ENCODE assay signal across 9 cellular contexts in the genomic region with DNA sequence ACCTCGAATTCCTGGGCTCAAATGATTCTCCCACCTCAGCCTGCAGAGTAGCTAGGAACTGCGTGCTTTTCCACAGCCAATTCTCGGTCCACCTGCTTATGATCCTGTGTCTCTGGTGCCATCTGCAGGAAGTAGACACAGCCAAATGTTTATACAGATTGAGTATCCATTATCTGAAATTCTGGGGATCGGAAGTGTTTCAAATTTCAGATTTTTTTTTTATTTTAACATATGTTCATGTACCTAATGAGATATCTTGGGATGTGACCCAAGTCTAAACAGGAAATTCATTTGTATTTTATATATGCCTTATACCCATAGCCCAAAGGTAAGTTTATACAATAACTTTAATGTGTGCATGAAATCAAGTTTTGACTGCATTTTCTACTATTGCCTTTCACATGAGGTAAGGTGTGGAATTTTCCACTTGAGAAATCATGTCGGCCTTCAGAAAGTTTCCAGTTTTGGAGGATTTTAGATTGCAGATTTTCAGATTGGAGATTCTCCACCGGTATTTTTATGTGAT.
A peak's percentile ranks its signal among the peaks of the same experiment; 100 is the strongest.
DNase-seq lines count a peak whose midpoint lies in the region; ATAC-seq and TF ChIP-seq lines count a peak whose summit lies in the region.
"Had no signal": no experiment of that assay in that cellular context is flagged by ENCODE, and none has a peak within 500 bp of the region (broad histone marks: within the 10 kb centered on the region; RNA-seq: fewer than 3 reads in every experiment).

No MANE protein-coding gene starts in this region.

- H3K9ac ChIP-seq in colonic mucosa (ENCODE audit: low read depth in 2 of 2, low read length in 2 of 2) = no peak overlapping the region

- in situ Hi-C loops in HAP-1 (cut with MboI; ENCODE audit: low sequenced_read_pairs) = no loop called here

- 0 out of 2 replicates have a peak, but pooled peaks cover 2% of the 10 kb centered on the region for H3K27me3 ChIP-seq in HAP-1 (ENCODE audit: low read depth)
- no peaks in the 10 kb centered on the region for H3K27me3 ChIP-seq in colonic mucosa

- H3K27ac ChIP-seq in colonic mucosa = no peak overlapping the region

- intact Hi-C loops in activated CD8-positive, alpha-beta T cell treated with anti-CD3 and anti-CD28 coated beads for 36 hours (cut with micrococcal nuclease) = no loop called here
- intact Hi-C loops in colonic mucosa (cut with DNase I) = no loop called here

- peak; percentile 51 for TF ChIP-seq CTCF in activated CD8-positive, alpha-beta T cell treated with anti-CD3 and anti-CD28 coated beads for 36 hours (IDR thresholded peaks at IDR 0.05)
- TF ChIP-seq CTCF in type B pancreatic cell (conservative IDR thresholded peaks at IDR 0.05) (peak; percentile 74), colonic mucosa (IDR thresholded peaks at IDR 0.05) (no peak)

- H3K36me3 Mint-ChIP-seq in activated CD8-positive, alpha-beta T cell treated with anti-CD3 and anti-CD28 coated beads for 36 hours (ENCODE audit: low read depth) = no peaks in the 10 kb centered on the region
- H3K36me3 Mint-ChIP-seq in activated CD8-positive, alpha-beta T cell treated with anti-CD3 and anti-CD28 coated beads, Interleukin-2, amount 10 ng/mL, durations not matched to agents 7 days and 5 days (ENCODE audit: low read depth) = no peaks in the 10 kb centered on the region
- no peaks in the 10 kb centered on the region for H3K36me3 Mint-ChIP-seq in type B pancreatic cell

- CTCF ChIA-PET in activated CD8-positive, alpha-beta T cell treated with anti-CD3 and anti-CD28 coated beads for 36 hours (lab: Charles Lee) = interaction anchor here (0.6 to 2.8 kb wide), 16 partner anchors 9 to 406 kb away, joined by 3 to 13 read pairs (median 4); partner anchors contain the start of genes GPX8 and SNX18
- CTCF ChIA-PET in activated CD8-positive, alpha-beta T cell treated with anti-CD3 and anti-CD28 coated beads, Interleukin-2, amount 10 ng/mL, durations not matched to agents 7 days and 5 days (lab: Charles Lee) = interaction anchor here (0.7 to 2.2 kb wide), 18 partner anchors 10 to 475 kb away, joined by 3 to 11 read pairs (median 5); partner anchors contain the start of gene GPX8

- H3K4me1 ChIP-seq in HAP-1 (no peaks in the 10 kb centered on the region), colonic mucosa (no peaks in the 10 kb centered on the region)

- H3K9me3 ChIP-seq in HAP-1 (no peaks in the 10 kb centered on the region), colonic mucosa (no peaks in the 10 kb centered on the region)

- H3K27ac Mint-ChIP-seq in activated CD8-positive, alpha-beta T cell treated with anti-CD3 and anti-CD28 coated beads for 36 hours = no peak overlapping the region
- no peak overlapping the region for H3K27ac Mint-ChIP-seq in activated CD8-positive, alpha-beta T cell treated with anti-CD3 and anti-CD28 coated beads, Interleukin-2, amount 10 ng/mL, durations not matched to agents 7 days and 5 days
- H3K27ac Mint-ChIP-seq in type B pancreatic cell = no peak overlapping the region
- H3K27ac Mint-ChIP-seq: activated naive CD4-positive, alpha-beta T cell treated with anti-CD3 and anti-CD28 coated beads, Interleukin-2, amount 50 U/mL, for 72 hours had no signal

- no peak overlapping the region for H3K4me3 Mint-ChIP-seq in activated CD8-positive, alpha-beta T cell treated with anti-CD3 and anti-CD28 coated beads for 36 hours
- no peak overlapping the region for H3K4me3 Mint-ChIP-seq in activated CD8-positive, alpha-beta T cell treated with anti-CD3 and anti-CD28 coated beads, Interleukin-2, amount 10 ng/mL, durations not matched to agents 7 days and 5 days
- no peak overlapping the region for H3K4me3 Mint-ChIP-seq in type B pancreatic cell

- peaks cover 47% of the 10 kb centered on the region for H3K27me3 Mint-ChIP-seq in activated CD8-positive, alpha-beta T cell treated with anti-CD3 and anti-CD28 coated beads for 36 hours
- H3K27me3 Mint-ChIP-seq in activated CD8-positive, alpha-beta T cell treated with anti-CD3 and anti-CD28 coated beads, Interleukin-2, amount 10 ng/mL, durations not matched to agents 7 days and 5 days (ENCODE audit: low read depth) = peaks cover 55% of the 10 kb centered on the region
- H3K27me3 Mint-ChIP-seq in type B pancreatic cell = peaks cover 27% of the 10 kb centered on the region

- H3K4me3 ChIP-seq in HAP-1 = no peak overlapping the region
- H3K4me3 ChIP-seq in colonic mucosa = no peak overlapping the region

- no peaks in the 10 kb centered on the region for H3K9me3 Mint-ChIP-seq in activated CD8-positive, alpha-beta T cell treated with anti-CD3 and anti-CD28 coated beads for 36 hours
- no peaks in the 10 kb centered on the region for H3K9me3 Mint-ChIP-seq in activated CD8-positive, alpha-beta T cell treated with anti-CD3 and anti-CD28 coated beads, Interleukin-2, amount 10 ng/mL, durations not matched to agents 7 days and 5 days (ENCODE audit: insufficient read depth)
- no peaks in the 10 kb centered on the region for H3K9me3 Mint-ChIP-seq in type B pancreatic cell
- H3K9me3 Mint-ChIP-seq: activated naive CD4-positive, alpha-beta T cell treated with anti-CD3 and anti-CD28 coated beads, Interleukin-2, amount 50 U/mL, for 72 hours had no signal

- no peaks in the 10 kb centered on the region for H3K36me3 ChIP-seq in HAP-1 (replicated peaks)
- H3K36me3 ChIP-seq in colonic mucosa = no peaks in the 10 kb centered on the region

- ATAC-seq in activated CD8-positive, alpha-beta T cell treated with anti-CD3 and anti-CD28 coated beads for 36 hours = peak; percentile 53
- no peak for ATAC-seq in activated CD8-positive, alpha-beta T cell treated with anti-CD3 and anti-CD28 coated beads, Interleukin-2, amount 10 ng/mL, durations not matched to agents 7 days and 5 days

- POLR2A ChIA-PET in activated CD8-positive, alpha-beta T cell treated with anti-CD3 and anti-CD28 coated beads for 36 hours (lab: Charles Lee) = interaction anchor here (0.8 kb wide), 1 partner anchor 10 kb away, joined by 4 read pairs; no protein-coding TSS in a partner anchor
- POLR2A ChIA-PET in activated CD8-positive, alpha-beta T cell treated with anti-CD3 and anti-CD28 coated beads, Interleukin-2, amount 10 ng/mL, durations not matched to agents 7 days and 5 days (lab: Charles Lee) = interaction anchor here (1.1 kb wide), 1 partner anchor 379 kb away, joined by 5 read pairs; the partner anchor contains the start of gene SNX18

- H3K4me1 Mint-ChIP-seq in activated CD8-positive, alpha-beta T cell treated with anti-CD3 and anti-CD28 coated beads for 36 hours (ENCODE audit: low read depth) = peaks cover 5% of the 10 kb centered on the region
- H3K4me1 Mint-ChIP-seq in activated CD8-positive, alpha-beta T cell treated with anti-CD3 and anti-CD28 coated beads, Interleukin-2, amount 10 ng/mL, durations not matched to agents 7 days and 5 days (ENCODE audit: low read depth) = peaks cover 4% of the 10 kb centered on the region
- peaks cover 5% of the 10 kb centered on the region for H3K4me1 Mint-ChIP-seq in type B pancreatic cell (ENCODE audit: unreplicated experiment)

- peak; percentile 25 for DNase-seq in activated CD8-positive, alpha-beta T cell treated with anti-CD3 and anti-CD28 coated beads for 36 hours
- no peak for DNase-seq in activated CD8-positive, alpha-beta T cell treated with anti-CD3 and anti-CD28 coated beads, Interleukin-2, amount 10 ng/mL, durations not matched to agents 7 days and 5 days
- peak; percentile 18 for DNase-seq in MV-4-11 (lab: John Stamatoyannopoulos, UW)
- peak; percentile 56 for DNase-seq in amniotic epithelial cell (ENCODE audit: low read depth)
- peak; percentile 37 for DNase-seq in iPS-NIHi11 (ENCODE audit: low spot score)
- no peak for DNase-seq in type B pancreatic cell (ENCODE audit: extremely low spot score, unreplicated experiment)
- no peak for DNase-seq in HAP-1 (ENCODE audit: low spot score in 2 of 2)
- DNase-seq in colonic mucosa = no peak

Comparison
In these comparisons a context has a peak if more than half of its experiments do, and no peak if none do; other contexts are left out.
1. DNase-seq: peak in activated CD8-positive, alpha-beta T cell treated with anti-CD3 and anti-CD28 coated beads for 36 hours (single experiment), MV-4-11 (single experiment), amniotic epithelial cell (single experiment) and iPS-NIHi11 (single experiment); none in activated CD8-positive, alpha-beta T cell treated with anti-CD3 and anti-CD28 coated beads, Interleukin-2, amount 10 ng/mL, durations not matched to agents 7 days and 5 days (single experiment), type B pancreatic cell (single experiment), HAP-1 (0 of 2) and colonic mucosa (single experiment).